Comparison of ENCODE assay signal across 8 cellular contexts in genomic region chr3:12984023-12984823, GRCh38.
A peak's percentile ranks its signal among the peaks of the same experiment; 100 is the strongest.
DNase-seq lines count a peak whose midpoint lies in the region; ATAC-seq and TF ChIP-seq lines count a peak whose summit lies in the region.

No MANE protein-coding gene starts in this region.

- H3K27me3 ChIP-seq in GM06990 (replicated peaks; ENCODE audit: control insufficient read depth, insufficient read depth, low read length) (no peaks in the 10 kb centered on the region), hepatocyte (no peaks in the 10 kb centered on the region), skeletal muscle tissue (ENCODE audit: control insufficient read depth in 3 of 3, insufficient read depth in 3 of 3, low read length in 3 of 3) (no peaks in the 10 kb centered on the region)

- H3K4me1 ChIP-seq in hepatocyte (ENCODE audit: insufficient read depth) (peaks cover 8% of the 10 kb centered on the region), skeletal muscle tissue (ENCODE audit: control insufficient read depth in 3 of 3, insufficient read depth in 3 of 3, low read length in 3 of 3) (peaks cover 26 to 58% (median 37%) of the 10 kb centered on the region in 3 donors)

- ATAC-seq in SK-N-SH treated with all-trans-retinoic acid at 6 μM for 48 hours (peak; percentile 99), GM18867 (IDR thresholded peaks at IDR 0.05; ENCODE audit: unreplicated experiment) (no peak)

- H3K4me3 ChIP-seq in GM06990 (replicated peaks; ENCODE audit: low read depth, low read length) (no peak overlapping the region), hepatocyte (no peak overlapping the region), skeletal muscle tissue (ENCODE audit: low read length in 3 of 3) (peak overlapping the region in 2 of 3 donors; percentile 13 to 40)

- 49% methylated on average over 7 of the region's 7 CpGs for WGBS in hepatocyte (ENCODE audit: low lambda C conversion rate, missing lambda C conversion rate)

- no peaks in the 10 kb centered on the region for H3K9me2 ChIP-seq in hepatocyte (replicated peaks; ENCODE audit: insufficient read depth)

- no peak overlapping the region for H3K27ac ChIP-seq in 22Rv1
- H3K27ac ChIP-seq in hepatocyte, result no peak overlapping the region
- no peak overlapping the region for H3K27ac ChIP-seq in skeletal muscle tissue (ENCODE audit: low read depth, low read length)

- H3K9ac ChIP-seq in skeletal muscle tissue (ENCODE audit: low read depth in 1 of 3, low read length in 3 of 3), result peak overlapping the region in 2 of 3 donors; percentile 43 to 58

- no peaks in the 10 kb centered on the region for H4K20me1 ChIP-seq in hepatocyte (ENCODE audit: insufficient read depth, poor library complexity, severe bottlenecking)

- no peak overlapping the region for H3K4me2 ChIP-seq in hepatocyte

- H3K36me3 ChIP-seq in GM06990 (ENCODE audit: control insufficient read depth, insufficient read depth, low read length) (peaks cover 9% of the 10 kb centered on the region), hepatocyte (replicated peaks; ENCODE audit: insufficient read depth, low read depth) (no peaks in the 10 kb centered on the region), skeletal muscle tissue (ENCODE audit: control insufficient read depth in 3 of 3, insufficient read depth in 3 of 3, low read length in 3 of 3) (peaks cover 0 to 2% (median 2%) of the 10 kb centered on the region in 3 donors)

- H3K79me2 ChIP-seq in hepatocyte, result peaks cover 7% of the 10 kb centered on the region

- H3K9me3 ChIP-seq in hepatocyte (ENCODE audit: low read depth) (no peaks in the 10 kb centered on the region), skeletal muscle tissue (ENCODE audit: control insufficient read depth in 3 of 3, low read length in 3 of 3) (no peaks in the 10 kb centered on the region)

- TF ChIP-seq CTCF in 22Rv1 (IDR thresholded peaks at IDR 0.05) (peak; percentile 87), GM06990 (IDR thresholded peaks at IDR 0.05; ENCODE audit: insufficient read depth, low read length, poor library complexity, severe bottlenecking) (peak; percentile 79), hepatocyte (IDR thresholded peaks at IDR 0.05; ENCODE audit: poor library complexity) (peak; percentile 76)

- DNase-seq in GM06990 (ENCODE audit: extremely low read depth, insufficient read length) (no peak), HuH-7.5 (ENCODE audit: low spot score) (peak; percentile 97), amygdala (lab: John Stamatoyannopoulos, UW) (peak in 44 of 56 donors; percentile 9 to 89 (median 48)), hepatocyte (ENCODE audit: low spot score) (peak; percentile 81)

- H2AFZ ChIP-seq in hepatocyte, result no peak overlapping the region

TF ChIP-seq in SK-N-SH treated with all-trans-retinoic acid at 6 μM for 48 hours, 23 proteins besides CTCF, POLR2A, EP300 and RAD21:
- TF ChIP-seq CREB5 (CRISPR knock-in tag; IDR thresholded peaks at IDR 0.05; ENCODE audit: low read depth) (no peak), ZC3H10 (CRISPR knock-in tag; IDR thresholded peaks at IDR 0.05) (no peak), CSDC2 (CRISPR knock-in tag; IDR thresholded peaks at IDR 0.05) (no peak), POU6F1 (CRISPR knock-in tag; IDR thresholded peaks at IDR 0.05; ENCODE audit: borderline replicate concordance, low read depth) (no peak), ESRRG (CRISPR knock-in tag; IDR thresholded peaks at IDR 0.05) (no peak), PATZ1 (CRISPR knock-in tag; IDR thresholded peaks at IDR 0.05; ENCODE audit: borderline replicate concordance) (no peak), CSRNP3 (CRISPR knock-in tag; IDR thresholded peaks at IDR 0.05) (no peak), ZFP3 (CRISPR knock-in tag; IDR thresholded peaks at IDR 0.05) (no peak)

Comparison
In these comparisons a context has a peak if more than half of its experiments do, and no peak if none do; other contexts are left out.
1. H3K4me3 ChIP-seq: peak in skeletal muscle tissue (2 of 3); none in GM06990 (single experiment) and hepatocyte (single experiment).
2. Peak in every context shown above with its lines, with median percentiles within 50 percentile points of each other: CTCF ChIP-seq.